In genomic region chr1:63524166-63524565, GRCh38 we compare ENCODE assay signal across 8 cellular contexts. TPM values are rescaled to one million over a fixed set of nuclear protein-coding genes. Genes with fewer than 3 reads are reported as not detected.
DNase-seq lines count a peak whose midpoint lies in the region; ATAC-seq and TF ChIP-seq lines count a peak whose summit lies in the region.

No MANE protein-coding gene starts in this region.

- H3K9me3 ChIP-seq in heart left ventricle, result no peaks in the 10 kb centered on the region
- H3K9me3 ChIP-seq in adipocyte (ENCODE audit: control insufficient read depth, low read length), result no peaks in the 10 kb centered on the region
- H3K9me3 ChIP-seq in left lung, result no peaks in the 10 kb centered on the region
- H3K9me3 ChIP-seq in upper lobe of right lung, result no peaks in the 10 kb centered on the region

- peak overlapping the region; percentile 87 for H3K9ac ChIP-seq in adipocyte (ENCODE audit: low read length)

- H3K4me3 ChIP-seq in heart left ventricle, result peak overlapping the region; percentile 44 to 91 (median 71)
- peak overlapping the region; percentile 98 for H3K4me3 ChIP-seq in adipocyte (ENCODE audit: low read length)
- H3K4me3 ChIP-seq in left lung, result peak overlapping the region; percentile 54 to 61
- peak overlapping the region; percentile 63 for H3K4me3 ChIP-seq in upper lobe of right lung

- H3K4me1 ChIP-seq in heart left ventricle (peaks cover 0 to 29% (median 10%) of the 10 kb centered on the region in 12 donors), adipocyte (ENCODE audit: control insufficient read depth, insufficient read depth, low read length) (peaks cover 17% of the 10 kb centered on the region), left lung (peaks cover 3 to 18% of the 10 kb centered on the region in 2 donors), upper lobe of right lung (peaks cover 11% of the 10 kb centered on the region)

- intact Hi-C loops in heart left ventricle (cut with DNase I) (loop anchor here in 3 of 10 donors (10.0 kb wide), 2 partner anchors 159 to 679 kb away; partner anchors contain the start of gene ALG6 (in 2 of the 3)), cardiac septum (cut with DNase I) (loop anchor here (10.0 kb wide), 1 partner anchor 199 kb away; the partner anchor contains the start of gene FOXD3), left lung (cut with DNase I) (no loop called here), upper lobe of right lung (cut with DNase I) (no loop called here)

- peak overlapping the region in 11 of 12 donors; percentile 41 to 97 (median 91) for H3K27ac ChIP-seq in heart left ventricle
- peak overlapping the region; percentile 93 to 97 for H3K27ac ChIP-seq in left lung
- H3K27ac ChIP-seq in upper lobe of right lung, result peak overlapping the region; percentile 93

- 22 to 30% (median 29%) methylated on average over 4 of the region's 4 CpGs for WGBS in heart left ventricle, 4 donors

- H3K27me3 ChIP-seq in heart left ventricle (no peaks in the 10 kb centered on the region), adipocyte (replicated peaks; ENCODE audit: control insufficient read depth, insufficient read depth, low read length) (no peaks in the 10 kb centered on the region), left lung (no peaks in the 10 kb centered on the region), upper lobe of right lung (no peaks in the 10 kb centered on the region)

- DNase-seq in heart left ventricle, result no peak
- no peak for DNase-seq in cardiac septum (ENCODE audit: low spot score)
- peak; percentile 17 for DNase-seq in adipocyte (ENCODE audit: low read depth)
- DNase-seq in left lung, result no peak
- no peak for DNase-seq in upper lobe of right lung
- no peak for DNase-seq in NCI-H226

- H3K36me3 ChIP-seq in heart left ventricle (peaks cover 0 to 26% (median 6%) of the 10 kb centered on the region in 9 donors), adipocyte (ENCODE audit: control insufficient read depth, insufficient read depth, low read length, severe bottlenecking) (peaks cover 18% of the 10 kb centered on the region), left lung (peaks cover 0 to 5% of the 10 kb centered on the region in 2 donors), upper lobe of right lung (peaks cover 9% of the 10 kb centered on the region)

- TF ChIP-seq CTCF in heart left ventricle (IDR thresholded peaks at IDR 0.05) (no peak), left lung (IDR thresholded peaks at IDR 0.05) (no peak), upper lobe of right lung (IDR thresholded peaks at IDR 0.05) (no peak)

- ATAC-seq in heart left ventricle (no peak), left lung (no peak), upper lobe of right lung (no peak), HG03457 (IDR thresholded peaks at IDR 0.05; ENCODE audit: unreplicated experiment) (no peak), HG03354 (IDR thresholded peaks at IDR 0.05; ENCODE audit: poor library complexity, severe bottlenecking, unreplicated experiment) (no peak)

- no peak for TF ChIP-seq POLR2A in heart left ventricle (IDR thresholded peaks at IDR 0.05)

RNA-seq across cellular contexts. Expression of gene EFCAB7, which starts 0.8 kb away (rescaled TPM):
- total RNA-seq in heart left ventricle (10 to 100 TPM in 2 of 9 donors, 1 to 10 TPM in 7; 3.4 to 10.7 (median 7.9) TPM), cardiac septum (4.5 TPM), left lung (1 to 10 TPM; 6.8 to 8.8 TPM), upper lobe of right lung (6.0 TPM)
- 1 to 10 TPM; 3.2 to 5.4 TPM for polyA plus RNA-seq in heart left ventricle

RNA-seq across cellular contexts. Expression of gene ITGB3BP, which starts 1.1 kb away (rescaled TPM):
- total RNA-seq in heart left ventricle (10 to 100 TPM in 5 of 9 donors, 1 to 10 TPM in 4; 2.0 to 17.2 (median 10.1) TPM), cardiac septum (11.1 TPM), left lung (10 to 100 TPM; 16.6 to 19.0 TPM), upper lobe of right lung (18.5 TPM)
- polyA plus RNA-seq in heart left ventricle, result 1 to 10 TPM; 5.8 to 6.4 TPM
